21 cellular contexts compared by ENCODE assay signal in the genomic region with DNA sequence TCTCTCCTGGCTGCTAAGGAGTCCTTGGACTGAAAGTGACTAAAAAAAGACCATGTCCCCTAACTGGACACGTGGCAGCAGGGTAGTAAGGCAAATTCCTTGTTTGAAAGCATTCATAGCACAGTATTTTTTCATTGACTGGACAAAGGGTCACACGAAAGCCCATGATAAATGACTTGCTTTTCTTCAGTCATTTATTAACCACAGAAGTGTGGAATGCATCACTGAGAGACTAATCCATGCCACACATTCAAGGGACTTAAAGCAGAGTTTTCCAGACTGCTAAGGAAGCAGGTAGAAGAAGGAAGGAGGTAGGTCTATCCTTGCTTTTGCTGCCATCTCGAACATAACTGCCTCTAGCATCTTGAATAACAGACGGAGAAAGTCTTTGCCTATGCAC. TPM values are rescaled to one million over a fixed set of nuclear protein-coding genes. Genes with fewer than 3 reads are reported as not detected.
DNase-seq lines count a peak whose midpoint lies in the region; ATAC-seq and TF ChIP-seq lines count a peak whose summit lies in the region.
"Had no signal": no experiment of that assay in that cellular context is flagged by ENCODE, and none has a peak within 500 bp of the region (broad histone marks: within the 10 kb centered on the region; RNA-seq: fewer than 3 reads in every experiment).

No MANE protein-coding gene starts in this region.

- DNase-seq in right lobe of liver (no peak), left kidney (ENCODE audit: low read depth, low spot score) (peak; percentile 59), type B pancreatic cell (ENCODE audit: extremely low spot score, unreplicated experiment) (no peak), WTC11 (ENCODE audit: low spot score) (no peak)
- no peak for DNase-seq in activated naive CD4-positive, alpha-beta T cell treated with anti-CD3 and anti-CD28 coated beads for 36 hours
- DNase-seq: CD4-positive, alpha-beta memory T cell; DMS153; DMS79; GDM1; H9 had no signal

- H3K27ac Mint-ChIP-seq in type B pancreatic cell (no peak overlapping the region), WTC11 (no peak overlapping the region)
- H3K27ac Mint-ChIP-seq in activated naive CD4-positive, alpha-beta T cell treated with anti-CD3 and anti-CD28 coated beads for 36 hours: no peak overlapping the region
- H3K27ac Mint-ChIP-seq: CD14-positive monocyte; CD4-positive, alpha-beta memory T cell; H9 had no signal

- no peak overlapping the region for H3K9ac ChIP-seq in liver (ENCODE audit: low read depth in 1 of 2, low read length in 2 of 2)
- H3K9ac ChIP-seq in parathyroid adenoma: no peak overlapping the region
- H3K9ac ChIP-seq: BLaER1 had no signal

- no peaks in the 10 kb centered on the region for H3K36me3 ChIP-seq in liver (ENCODE audit: control insufficient read depth in 4 of 4, insufficient read depth in 3 of 4, low read depth in 1 of 4, low read length in 3 of 4)
- no peaks in the 10 kb centered on the region for H3K36me3 ChIP-seq in right lobe of liver
- peaks cover 5% of the 10 kb centered on the region for H3K36me3 ChIP-seq in parathyroid adenoma (ENCODE audit: control insufficient read depth, insufficient read depth, low read length)
- H3K36me3 ChIP-seq: BLaER1 had no signal

- H3K4me1 ChIP-seq in liver (ENCODE audit: control insufficient read depth in 4 of 4, insufficient read depth in 4 of 4, low read length in 3 of 4) (peaks cover 2 to 28% (median 16%) of the 10 kb centered on the region in 4 donors), right lobe of liver (peaks cover 0 to 8% (median 0%) of the 10 kb centered on the region in 4 donors), parathyroid adenoma (peaks cover 84% of the 10 kb centered on the region)
- H3K4me1 ChIP-seq: BLaER1 had no signal

- H3K27me3 Mint-ChIP-seq in type B pancreatic cell (no peaks in the 10 kb centered on the region), WTC11 (ENCODE audit: low read depth) (no peaks in the 10 kb centered on the region)
- H3K27me3 Mint-ChIP-seq in activated naive CD4-positive, alpha-beta T cell treated with anti-CD3 and anti-CD28 coated beads for 36 hours (ENCODE audit: low read depth): peaks cover 14% of the 10 kb centered on the region

- H2AFZ ChIP-seq in parathyroid adenoma: no peak overlapping the region

- peaks cover 49% of the 10 kb centered on the region for H3K79me2 ChIP-seq in parathyroid adenoma

- ATAC-seq in right lobe of liver (no peak), WTC11 (no peak), HG02678 (IDR thresholded peaks at IDR 0.05; ENCODE audit: unreplicated experiment) (no peak)

- H3K9me3 ChIP-seq in liver (ENCODE audit: control insufficient read depth in 4 of 4, low read length in 3 of 4): no peaks in the 10 kb centered on the region
- no peaks in the 10 kb centered on the region for H3K9me3 ChIP-seq in right lobe of liver
- H3K9me3 ChIP-seq in parathyroid adenoma (ENCODE audit: control insufficient read depth, low read length): no peaks in the 10 kb centered on the region
- H3K9me3 ChIP-seq: BLaER1 had no signal

- H3K36me3 Mint-ChIP-seq in type B pancreatic cell (peaks cover 4% of the 10 kb centered on the region), WTC11 (no peaks in the 10 kb centered on the region)
- no peaks in the 10 kb centered on the region for H3K36me3 Mint-ChIP-seq in activated naive CD4-positive, alpha-beta T cell treated with anti-CD3 and anti-CD28 coated beads for 36 hours (ENCODE audit: low read depth)
- H3K36me3 Mint-ChIP-seq: CD14-positive monocyte; CD4-positive, alpha-beta memory T cell had no signal

- intact Hi-C loops in right lobe of liver (cut with DNase I): no loop called here
- intact Hi-C loops in activated naive CD4-positive, alpha-beta T cell treated with anti-CD3 and anti-CD28 coated beads for 36 hours (cut with micrococcal nuclease): no loop called here

- H3K4me3 Mint-ChIP-seq in type B pancreatic cell (peak overlapping the region; percentile 61), WTC11 (no peak overlapping the region)
- H3K4me3 Mint-ChIP-seq in activated naive CD4-positive, alpha-beta T cell treated with anti-CD3 and anti-CD28 coated beads for 36 hours: no peak overlapping the region
- H3K4me3 Mint-ChIP-seq: CD14-positive monocyte; CD4-positive, alpha-beta memory T cell; H9 had no signal

- TF ChIP-seq CTCF in liver (IDR thresholded peaks at IDR 0.05; ENCODE audit: low read depth, low read length, missing input control) (no peak), right lobe of liver (IDR thresholded peaks at IDR 0.05) (no peak), parathyroid adenoma (IDR thresholded peaks at IDR 0.05) (no peak), type B pancreatic cell (conservative IDR thresholded peaks at IDR 0.05) (no peak), WTC11 (IDR thresholded peaks at IDR 0.05) (no peak)

- no peak overlapping the region for H3K4me3 ChIP-seq in liver (ENCODE audit: low read depth in 1 of 3, low read length in 3 of 3)
- no peak overlapping the region for H3K4me3 ChIP-seq in right lobe of liver
- H3K4me3 ChIP-seq in parathyroid adenoma (ENCODE audit: low read depth, low read length): no peak overlapping the region
- H3K4me3 ChIP-seq: BLaER1 had no signal

- H3K9me3 Mint-ChIP-seq in type B pancreatic cell (peaks cover 4% of the 10 kb centered on the region), WTC11 (peaks cover 4% of the 10 kb centered on the region)
- no peaks in the 10 kb centered on the region for H3K9me3 Mint-ChIP-seq in activated naive CD4-positive, alpha-beta T cell treated with anti-CD3 and anti-CD28 coated beads for 36 hours
- H3K9me3 Mint-ChIP-seq: CD14-positive monocyte had no signal

- H3K27ac ChIP-seq in liver (ENCODE audit: low read depth in 1 of 2, low read length in 2 of 2) (no peak overlapping the region), right lobe of liver (no peak overlapping the region), parathyroid adenoma (peak overlapping the region; percentile 98)
- H3K27ac ChIP-seq: 22Rv1, BLaER1, HL-60 had no signal

- TF ChIP-seq RAD21 in liver (IDR thresholded peaks at IDR 0.05): no peak

- H3K4me1 Mint-ChIP-seq in type B pancreatic cell (ENCODE audit: unreplicated experiment) (peaks cover 14% of the 10 kb centered on the region), WTC11 (peaks cover 5% of the 10 kb centered on the region; the same call in 1 of the 2 replicates)
- H3K4me1 Mint-ChIP-seq in activated naive CD4-positive, alpha-beta T cell treated with anti-CD3 and anti-CD28 coated beads for 36 hours (ENCODE audit: low read depth): no peaks in the 10 kb centered on the region
- H3K4me1 Mint-ChIP-seq: CD4-positive, alpha-beta memory T cell had no signal

- TF ChIP-seq POLR2A in right lobe of liver (IDR thresholded peaks at IDR 0.05): no peak

- CTCF ChIA-PET in activated naive CD4-positive, alpha-beta T cell treated with anti-CD3 and anti-CD28 coated beads for 36 hours (lab: Charles Lee): no interaction called here
- CTCF ChIA-PET in WTC11 (lab: Charles Lee): no interaction called here

- POLR2A ChIA-PET in WTC11 (lab: Charles Lee): no interaction called here

- no peak overlapping the region for H3K4me2 ChIP-seq in parathyroid adenoma (ENCODE audit: low read length)
- H3K4me2 ChIP-seq: BLaER1 had no signal

- H3K27me3 ChIP-seq in liver (ENCODE audit: control insufficient read depth in 4 of 4, insufficient read depth in 4 of 4, low read length in 3 of 4) (no peaks in the 10 kb centered on the region), right lobe of liver (no peaks in the 10 kb centered on the region), parathyroid adenoma (ENCODE audit: control insufficient read depth, insufficient read depth, low read length) (no peaks in the 10 kb centered on the region)
- H3K27me3 ChIP-seq: BLaER1 had no signal

- 50% methylated on average over 4 of the region's 4 CpGs for WGBS in liver
- WGBS in right lobe of liver (ENCODE audit: insufficient coverage, low coverage, low lambda C conversion rate, missing lambda C conversion rate): 34% methylated on average over 4 of the region's 4 CpGs

TF ChIP-seq in liver, 16 proteins besides CTCF, POLR2A, EP300 and RAD21:
- TF ChIP-seq SP1 (IDR thresholded peaks at IDR 0.05) (peak; percentile 18), GABPA (IDR thresholded peaks at IDR 0.05 in 1 of 2, conservative IDR thresholded peaks at IDR 0.05 in 1 of 2) (no peak)
TF ChIP-seq in liver: peak in this region for 1.

TF ChIP-seq in WTC11, 78 proteins besides CTCF, POLR2A, EP300 and RAD21 (continues in another document):
- no peak for TF ChIP-seq ZNF219 (CRISPR knock-in tag; IDR thresholded peaks at IDR 0.05; ENCODE audit: borderline replicate concordance)
- TF ChIP-seq CBFB (CRISPR knock-in tag; IDR thresholded peaks at IDR 0.05; ENCODE audit: low read depth): no peak
- TF ChIP-seq, protein P1, sequence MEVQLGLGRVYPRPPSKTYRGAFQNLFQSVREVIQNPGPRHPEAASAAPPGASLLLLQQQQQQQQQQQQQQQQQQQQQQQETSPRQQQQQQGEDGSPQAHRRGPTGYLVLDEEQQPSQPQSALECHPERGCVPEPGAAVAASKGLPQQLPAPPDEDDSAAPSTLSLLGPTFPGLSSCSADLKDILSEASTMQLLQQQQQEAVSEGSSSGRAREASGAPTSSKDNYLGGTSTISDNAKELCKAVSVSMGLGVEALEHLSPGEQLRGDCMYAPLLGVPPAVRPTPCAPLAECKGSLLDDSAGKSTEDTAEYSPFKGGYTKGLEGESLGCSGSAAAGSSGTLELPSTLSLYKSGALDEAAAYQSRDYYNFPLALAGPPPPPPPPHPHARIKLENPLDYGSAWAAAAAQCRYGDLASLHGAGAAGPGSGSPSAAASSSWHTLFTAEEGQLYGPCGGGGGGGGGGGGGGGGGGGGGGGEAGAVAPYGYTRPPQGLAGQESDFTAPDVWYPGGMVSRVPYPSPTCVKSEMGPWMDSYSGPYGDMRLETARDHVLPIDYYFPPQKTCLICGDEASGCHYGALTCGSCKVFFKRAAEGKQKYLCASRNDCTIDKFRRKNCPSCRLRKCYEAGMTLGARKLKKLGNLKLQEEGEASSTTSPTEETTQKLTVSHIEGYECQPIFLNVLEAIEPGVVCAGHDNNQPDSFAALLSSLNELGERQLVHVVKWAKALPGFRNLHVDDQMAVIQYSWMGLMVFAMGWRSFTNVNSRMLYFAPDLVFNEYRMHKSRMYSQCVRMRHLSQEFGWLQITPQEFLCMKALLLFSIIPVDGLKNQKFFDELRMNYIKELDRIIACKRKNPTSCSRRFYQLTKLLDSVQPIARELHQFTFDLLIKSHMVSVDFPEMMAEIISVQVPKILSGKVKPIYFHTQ (CRISPR knock-in tag; IDR thresholded peaks at IDR 0.05): no peak
- TF ChIP-seq, protein P2, sequence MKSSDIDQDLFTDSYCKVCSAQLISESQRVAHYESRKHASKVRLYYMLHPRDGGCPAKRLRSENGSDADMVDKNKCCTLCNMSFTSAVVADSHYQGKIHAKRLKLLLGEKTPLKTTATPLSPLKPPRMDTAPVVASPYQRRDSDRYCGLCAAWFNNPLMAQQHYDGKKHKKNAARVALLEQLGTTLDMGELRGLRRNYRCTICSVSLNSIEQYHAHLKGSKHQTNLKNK (CRISPR knock-in tag; IDR thresholded peaks at IDR 0.05): no peak

RNA-seq across cellular contexts. Expression of a gene that starts 31.2 kb away (rescaled TPM):
- total RNA-seq in liver (under 1 TPM; 0.05 to 0.17 TPM), right lobe of liver (under 1 TPM in 5 of 6 experiments, not detected in 1; 0.06 to 0.16 (median 0.13) TPM), type B pancreatic cell (ENCODE audit: low replicate concordance) (0.87 and 4.4 TPM in 2 replicates), WTC11 (2021) (0.16 to 0.24 TPM (median 0.21 TPM) in 3 replicates)
- polyA plus RNA-seq in liver: under 1 TPM; 0.12 to 0.29 TPM
- total RNA-seq in activated naive CD4-positive, alpha-beta T cell treated with anti-CD3 and anti-CD28 coated beads for 36 hours: not detected
- total RNA-seq: A673, Daoy, HT1080 had no signal
- polyA plus RNA-seq: AG04450, CD14-positive monocyte had no signal
